8 cellular contexts compared by ENCODE assay signal in the genomic region with DNA sequence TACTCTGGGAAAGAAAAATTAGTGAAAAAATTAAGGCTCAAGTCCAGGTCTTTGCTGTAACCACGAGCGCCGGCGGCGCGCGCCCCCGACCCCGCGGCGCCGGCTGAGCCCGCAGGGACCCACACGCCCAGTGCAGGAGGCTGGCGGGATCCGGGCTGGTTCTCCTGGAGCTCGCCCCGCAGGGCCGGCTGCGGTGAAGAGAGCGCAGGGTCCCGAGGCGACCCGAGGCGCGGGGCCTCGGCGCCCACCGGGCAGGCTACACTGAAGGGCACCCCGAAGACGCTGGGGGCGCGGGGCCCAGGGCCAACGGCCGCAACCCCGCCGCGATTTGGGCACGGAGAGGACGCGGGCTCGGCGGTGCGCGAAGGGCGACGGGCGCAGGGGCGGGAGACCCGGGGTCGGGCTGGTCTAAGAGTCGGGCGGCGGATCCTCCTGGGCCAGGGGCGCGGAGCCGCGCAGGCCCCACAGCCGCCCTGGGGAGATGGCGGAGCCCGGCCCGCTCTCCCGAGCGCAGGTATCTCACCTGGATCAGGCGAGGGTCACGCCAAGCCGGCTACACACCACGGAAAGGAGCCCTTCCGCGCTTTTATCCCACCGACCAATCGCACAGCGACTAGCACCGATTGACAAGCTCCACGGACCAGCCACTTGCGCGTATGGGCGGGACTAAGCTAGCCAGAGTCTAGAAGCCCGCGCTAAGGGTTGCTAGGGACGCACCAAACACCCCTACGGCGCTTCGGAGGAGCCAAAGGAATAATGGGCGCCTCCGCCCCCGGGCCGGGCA. TPM values are rescaled to one million over a fixed set of nuclear protein-coding genes. Genes with fewer than 3 reads are reported as not detected.
DNase-seq lines count a peak whose midpoint lies in the region; ATAC-seq, FAIRE-seq and TF ChIP-seq lines count a peak whose summit lies in the region.

A gene (minus strand): TSS at position 582 of the 784 bp plus-strand sequence. CDS start 6,440 bp downstream, outside the sequence.

- H3K36me3 ChIP-seq in bronchial epithelial cell (ENCODE audit: control insufficient read depth, insufficient read depth, low read length), result peaks cover 1% of the 10 kb centered on the region

- H3K4me3 ChIP-seq in WI38 (ENCODE audit: low read depth, low read length) (peak within 1 kb of the TSS; percentile 92), bronchial epithelial cell (ENCODE audit: low read depth, low read length) (peak within 1 kb of the TSS; percentile 62)

- peaks cover 30 to 39% of the 10 kb centered on the region in 2 donors for H3K4me1 Mint-ChIP-seq in immature natural killer cell

- peaks cover 2 to 6% (median 4%) of the 10 kb centered on the region in 3 donors for H3K36me3 Mint-ChIP-seq in immature natural killer cell

- peaks cover 2 to 4% (median 3%) of the 10 kb centered on the region in 3 donors for H3K27me3 Mint-ChIP-seq in immature natural killer cell (ENCODE audit: low read depth in 3 of 3)

- FAIRE-seq in bronchial epithelial cell (lab: Jason Lieb, UNC), result no peak

- H3K9me3 Mint-ChIP-seq in immature natural killer cell, result no peaks in the 10 kb centered on the region

- ATAC-seq in HG03175 (IDR thresholded peaks at IDR 0.05; ENCODE audit: unreplicated experiment), result peak; percentile 76

- peak; percentile 49 for TF ChIP-seq POLR2A in GM18951 (IDR thresholded peaks at IDR 0.05; ENCODE audit: extremely low read depth, insufficient read depth, insufficient read length)

- H3K4me3 Mint-ChIP-seq in immature natural killer cell, result peak within 1 kb of the TSS; percentile 95 to 100 (median 99)

- TF ChIP-seq CTCF in WI38 (IDR thresholded peaks at IDR 0.05; ENCODE audit: low read depth, low read length), result no peak
- no peak for TF ChIP-seq CTCF in bronchial epithelial cell (IDR thresholded peaks at IDR 0.05; ENCODE audit: insufficient read depth, low read length, severe bottlenecking)

- in situ Hi-C loops in GM18951 (cut with MboI; ENCODE audit: low sequenced_read_pairs, unreplicated experiment), result no loop called here

- DNase-seq in AG08396 (ENCODE audit: low spot score), result peak; percentile 96
- DNase-seq in NCI-H226, result peak; percentile 95
- peak; percentile 95 for DNase-seq in bronchial epithelial cell (ENCODE audit: low read depth)
- peak; percentile 87 to 89 (median 88) for DNase-seq in immature natural killer cell
- DNase-seq in smooth muscle cell of the brain vasculature (ENCODE audit: low read depth, low spot score), result peak; percentile 72

- H3K27me3 ChIP-seq in bronchial epithelial cell (ENCODE audit: control insufficient read depth, insufficient read depth, low read length), result no peaks in the 10 kb centered on the region

- peak within 1 kb of the TSS; percentile 90 to 97 (median 94) for H3K27ac Mint-ChIP-seq in immature natural killer cell

RNA-seq across cellular contexts. Expression of the gene that starts here (rescaled TPM):
- total RNA-seq in bronchial epithelial cell, result 2.8 and 2.9 TPM in 2 replicates
- polyA plus RNA-seq in immature natural killer cell, result 1 to 10 TPM; 2.1 to 5.5 (median 4.9) TPM

Comparison
In these comparisons a context has a peak if more than half of its experiments do, and no peak if none do; other contexts are left out.
1. Peak in every context shown above with its lines: DNase-seq, ATAC-seq and H3K4me3 ChIP-seq.